18 cellular contexts compared by ENCODE assay signal in the genomic region with DNA sequence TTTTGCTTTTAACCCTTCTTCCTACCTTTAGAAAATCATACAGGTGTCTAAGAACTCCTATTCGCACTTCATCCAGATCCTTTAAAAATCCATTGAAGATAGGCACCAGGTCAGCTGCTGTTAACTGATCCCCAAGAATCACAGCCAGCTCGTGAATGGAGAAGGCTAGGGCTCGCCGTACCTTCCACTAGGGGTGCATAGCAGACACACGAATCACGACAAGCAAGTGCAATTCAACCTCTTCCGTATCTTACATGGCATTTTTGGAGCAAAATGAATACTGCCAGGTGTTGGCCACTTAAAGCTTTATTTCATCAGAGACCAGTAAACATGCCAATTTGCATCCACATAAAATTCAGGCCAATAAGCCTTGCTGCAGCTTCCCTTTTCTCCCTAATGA. TPM values are rescaled to one million over a fixed set of nuclear protein-coding genes. Genes with fewer than 3 reads are reported as not detected.
"Had no signal": no experiment of that assay in that cellular context is flagged by ENCODE, and none has a peak within 500 bp of the region (broad histone marks: within the 10 kb centered on the region; RNA-seq: fewer than 3 reads in every experiment).

No MANE protein-coding gene starts in this region.

- H3K27ac ChIP-seq: cardiac muscle cell, dorsolateral prefrontal cortex, hepatocyte, left lung, neutrophil, transverse colon had no signal

- H3K9me3 ChIP-seq: left lung, neutrophil, transverse colon had no signal

- H3K4me3 ChIP-seq: cardiac muscle cell, dorsolateral prefrontal cortex, hepatocyte, left lung, transverse colon had no signal

- H3K4me2 ChIP-seq: hepatocyte had no signal

- H3K27me3 ChIP-seq: dorsolateral prefrontal cortex, left lung, transverse colon had no signal

- H2AFZ ChIP-seq: hepatocyte had no signal

- DNase-seq: activated CD4-positive, alpha-beta T cell treated with anti-CD3 and anti-CD28 coated beads for 48 hours; activated naive CD4-positive, alpha-beta T cell; activated naive CD8-positive, alpha-beta T cell treated with anti-CD3 and anti-CD28 coated beads, Interleukin-2, amount 10 ng/mL, durations not matched to agents 7 days and 5 days; anterior cingulate cortex; dorsolateral prefrontal cortex; kidney; left lung; natural killer cell; retina; stimulated activated CD4-positive, alpha-beta T cell treated with anti-CD3 and anti-CD28 coated beads, Interleukin-2, amount 100 ng/mL, for 48 hours; transverse colon had no signal

- ATAC-seq: esophagus mucosa; left lung; natural killer cell; stimulated activated memory B cell treated with anti-CD40 and anti-IgM and Interleukin-4, amounts not matched to agents 10 μg/mL and 1 μg/mL and 100 μg/mL, for 72 hours; WTC11 had no signal

RNA-seq across cellular contexts. Expression of gene ANKRD60, which starts 10.8 kb away (rescaled TPM):
- total RNA-seq: activated naive CD8-positive, alpha-beta T cell treated with anti-CD3 and anti-CD28 coated beads, Interleukin-2, amount 10 ng/mL, durations not matched to agents 7 days and 5 days; cardiac muscle cell; esophagus mucosa; glomerular endothelial cell; hepatocyte; kidney; left lung; natural killer cell; transverse colon; WTC11 had no signal
- polyA plus RNA-seq: cardiac muscle cell, hepatocyte had no signal
